Comparison of ENCODE assay signal across 8 cellular contexts in the genomic region with DNA sequence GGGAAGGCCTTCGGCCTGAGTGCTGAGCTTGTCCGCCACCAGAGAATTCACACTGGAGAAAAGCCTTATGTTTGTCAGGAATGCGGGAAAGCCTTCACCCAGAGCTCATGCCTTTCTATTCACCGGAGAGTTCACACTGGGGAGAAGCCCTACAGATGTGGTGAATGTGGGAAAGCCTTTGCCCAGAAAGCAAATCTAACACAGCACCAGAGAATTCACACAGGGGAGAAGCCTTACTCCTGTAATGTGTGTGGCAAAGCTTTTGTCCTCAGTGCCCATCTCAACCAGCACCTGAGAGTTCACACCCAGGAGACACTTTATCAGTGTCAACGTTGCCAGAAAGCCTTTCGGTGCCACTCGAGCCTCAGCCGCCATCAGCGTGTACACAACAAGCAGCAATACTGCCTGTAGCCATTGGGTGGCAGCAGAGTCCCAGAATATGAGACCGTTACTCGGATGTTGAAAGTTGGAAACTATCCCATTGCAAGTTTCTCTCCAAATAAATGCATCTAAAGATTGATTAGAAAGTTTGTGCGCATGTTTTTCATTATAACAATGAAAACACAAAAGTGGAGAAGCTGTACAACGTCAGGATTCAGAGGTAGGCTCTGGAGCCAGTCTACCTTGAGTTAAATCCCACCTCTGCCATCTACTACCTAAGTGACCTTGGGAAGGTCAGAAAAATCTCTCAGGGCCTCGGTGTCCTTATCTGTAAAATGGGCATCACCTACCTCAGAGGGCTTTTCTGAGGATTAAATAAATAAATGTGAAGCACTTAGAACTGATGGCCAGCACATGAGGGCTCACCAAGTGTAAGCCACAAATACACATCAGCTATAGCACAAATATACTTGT. TPM values are rescaled to one million over a fixed set of nuclear protein-coding genes. Genes with fewer than 3 reads are reported as not detected.
DNase-seq lines count a peak whose midpoint lies in the region; ATAC-seq and TF ChIP-seq lines count a peak whose summit lies in the region.

No MANE protein-coding gene starts in this region.

- peaks cover 0 to 34% (median 16%) of the 10 kb centered on the region in 4 donors for H3K9me3 ChIP-seq in Peyer's patch

- H3K4me3 Mint-ChIP-seq in activated naive CD8-positive, alpha-beta T cell treated with anti-CD3 and anti-CD28 coated beads, Interleukin-2, amount 50 U/mL, for 24 hours: no peak overlapping the region

- H3K4me3 ChIP-seq in Peyer's patch: no peak overlapping the region

- peaks cover 0 to 58% (median 13%) of the 10 kb centered on the region in 3 donors for H3K36me3 ChIP-seq in Peyer's patch

- peaks cover 14% of the 10 kb centered on the region for H3K4me1 Mint-ChIP-seq in activated naive CD8-positive, alpha-beta T cell treated with anti-CD3 and anti-CD28 coated beads, Interleukin-2, amount 50 U/mL, for 24 hours

- ATAC-seq in activated naive CD8-positive, alpha-beta T cell treated with anti-CD3 and anti-CD28 coated beads, Interleukin-2, amount 50 U/mL, for 24 hours: no peak
- ATAC-seq in GM21528 (IDR thresholded peaks at IDR 0.05; ENCODE audit: low FRiP score, unreplicated experiment): no peak

- H3K4me1 ChIP-seq in Peyer's patch: peaks cover 0 to 7% (median 0%) of the 10 kb centered on the region in 4 donors

- H3K27ac Mint-ChIP-seq in activated naive CD8-positive, alpha-beta T cell treated with anti-CD3 and anti-CD28 coated beads, Interleukin-2, amount 50 U/mL, for 24 hours: no peak overlapping the region

- peaks cover 2% of the 10 kb centered on the region for H3K27me3 Mint-ChIP-seq in activated naive CD8-positive, alpha-beta T cell treated with anti-CD3 and anti-CD28 coated beads, Interleukin-2, amount 50 U/mL, for 24 hours

- peaks cover 35% of the 10 kb centered on the region for H3K9me3 Mint-ChIP-seq in activated naive CD8-positive, alpha-beta T cell treated with anti-CD3 and anti-CD28 coated beads, Interleukin-2, amount 50 U/mL, for 24 hours

- TF ChIP-seq CTCF in Peyer's patch (IDR thresholded peaks at IDR 0.05): peak; percentile 19 to 64 (median 53)

- H3K36me3 Mint-ChIP-seq in activated naive CD8-positive, alpha-beta T cell treated with anti-CD3 and anti-CD28 coated beads, Interleukin-2, amount 50 U/mL, for 24 hours (ENCODE audit: low read depth): peaks cover 60% of the 10 kb centered on the region

- DNase-seq in DMS 273 (lab: John Stamatoyannopoulos, UW; ENCODE audit: unreplicated experiment) (peak; percentile 66), DMS 273 treated with DMSO at 0.1 percent for 48 hours (lab: John Stamatoyannopoulos, UW) (no peak), Peyer's patch (peak in 2 of 3 donors; percentile 49 to 69), iPS-NIHi7 (ENCODE audit: extremely low spot score) (peak; percentile 60), OCI-M2 (lab: John Stamatoyannopoulos, UW; ENCODE audit: unreplicated experiment) (no peak)
- peak; percentile 65 for DNase-seq in activated naive CD8-positive, alpha-beta T cell treated with anti-CD3 and anti-CD28 coated beads, Interleukin-2, amount 50 U/mL, for 24 hours
- DNase-seq in stimulated activated CD4-positive, alpha-beta T cell treated with anti-CD3 and anti-CD28 coated beads, Interleukin-4, amount 100 ng/mL, for 4 hours: peak; percentile 46 to 52

- no peak overlapping the region for H3K27ac ChIP-seq in Peyer's patch

- TF ChIP-seq POLR2A in Peyer's patch (IDR thresholded peaks at IDR 0.05): no peak

- no peaks in the 10 kb centered on the region for H3K27me3 ChIP-seq in Peyer's patch

RNA-seq across cellular contexts. Expression of gene ZNF473, which starts 21.1 kb away (rescaled TPM):
- total RNA-seq in Peyer's patch: 10 to 100 TPM in 1 of 4 donors, 1 to 10 TPM in 3; 7.5 to 14.9 (median 9.2) TPM

RNA-seq across cellular contexts. Expression of gene VRK3, which starts 21.7 kb away (rescaled TPM):
- 10 to 100 TPM; 76.7 to 98.1 (median 83.9) TPM for total RNA-seq in Peyer's patch

Comparison
In these comparisons a context has a peak if more than half of its experiments do, and no peak if none do; other contexts are left out.
1. DNase-seq: peak in DMS 273 (single experiment), Peyer's patch (2 of 3), activated naive CD8-positive, alpha-beta T cell treated with anti-CD3 and anti-CD28 coated beads, Interleukin-2, amount 50 U/mL, for 24 hours (single experiment), iPS-NIHi7 (single experiment) and stimulated activated CD4-positive, alpha-beta T cell treated with anti-CD3 and anti-CD28 coated beads, Interleukin-4, amount 100 ng/mL, for 4 hours (2 of 2); none in DMS 273 treated with DMSO at 0.1 percent for 48 hours (single experiment) and OCI-M2 (single experiment).